ENCODE assay signal across 24 cellular contexts in genomic region chr3:77191640-77192039, GRCh38.
A peak's percentile ranks its signal among the peaks of the same experiment; 100 is the strongest.
DNase-seq lines count a peak whose midpoint lies in the region; ATAC-seq and TF ChIP-seq lines count a peak whose summit lies in the region.
"Had no signal": no experiment of that assay in that cellular context is flagged by ENCODE, and none has a peak within 500 bp of the region (broad histone marks: within the 10 kb centered on the region; RNA-seq: fewer than 3 reads in every experiment).

No MANE protein-coding gene starts in this region.

- H4K20me1 ChIP-seq in SK-N-SH (ENCODE audit: insufficient read depth) = no peaks in the 10 kb centered on the region
- H4K20me1 ChIP-seq: BLaER1 had no signal

- peaks cover 16% of the 10 kb centered on the region for H3K4me1 Mint-ChIP-seq in WTC11
- H3K4me1 Mint-ChIP-seq in nephron progenitor cell = peaks cover 35% of the 10 kb centered on the region
- H3K4me1 Mint-ChIP-seq in CD4-positive, alpha-beta memory T cell = no peaks in the 10 kb centered on the region

- WGBS in SK-N-SH (ENCODE audit: low lambda C conversion rate) = 63% methylated on average over 3 of the region's 3 CpGs

- no peak for ATAC-seq in WTC11
- ATAC-seq: CD8-positive, alpha-beta T cell; HepG2; PC-3 had no signal

- no peak overlapping the region for H2AFZ ChIP-seq in SK-N-SH (ENCODE audit: low read depth)

- no peak for TF ChIP-seq RAD21 in SK-N-SH (IDR thresholded peaks at IDR 0.05; ENCODE audit: low read length)

- TF ChIP-seq CTCF in WTC11 (IDR thresholded peaks at IDR 0.05) (no peak), nephron progenitor cell (IDR thresholded peaks at IDR 0.05) (no peak), SK-N-SH (IDR thresholded peaks at IDR 0.05) (no peak)

- H3K27ac Mint-ChIP-seq in WTC11 (0 out of 2 replicates have a peak overlapping the region, but pooled peaks have one; percentile 6), nephron progenitor cell (peak overlapping the region; percentile 17)
- no peak overlapping the region for H3K27ac Mint-ChIP-seq in CD4-positive, alpha-beta memory T cell
- H3K27ac Mint-ChIP-seq: CD8-positive, alpha-beta T cell had no signal

- POLR2A ChIA-PET in WTC11 (lab: Charles Lee) = no interaction called here
- POLR2A ChIA-PET in CD4-positive, alpha-beta memory T cell (lab: Charles Lee; ENCODE audit: partially characterized antibody) = no interaction called here
- POLR2A ChIA-PET in SK-N-SH (lab: Yijun Ruan, JAX) = no interaction called here

- no peaks in the 10 kb centered on the region for H3K4me1 ChIP-seq in CD4-positive, alpha-beta memory T cell (ENCODE audit: insufficient read depth, low read length)
- no peaks in the 10 kb centered on the region; a peak in 1 of 4 replicates for H3K4me1 ChIP-seq in SK-N-SH (ENCODE audit: control insufficient read depth in 1 of 2, insufficient read depth in 2 of 2, low read depth in 1 of 2, low read length in 1 of 2)
- H3K4me1 ChIP-seq: BLaER1 had no signal

- no peak for TF ChIP-seq EP300 in SK-N-SH (IDR thresholded peaks at IDR 0.05; ENCODE audit: borderline replicate concordance in 1 of 2, low read depth in 1 of 2, low read length in 1 of 2)

- H3K27ac ChIP-seq in CD4-positive, alpha-beta memory T cell (ENCODE audit: low read depth, low read length) = no peak overlapping the region
- no peak overlapping the region for H3K27ac ChIP-seq in SK-N-SH (ENCODE audit: low read depth in 2 of 2, low read length in 1 of 2)
- H3K27ac ChIP-seq: 22Rv1, BLaER1, HL-60, SK-N-MC had no signal

- H3K4me3 Mint-ChIP-seq in WTC11 = no peak overlapping the region
- H3K4me3 Mint-ChIP-seq in nephron progenitor cell = no peak overlapping the region
- no peak overlapping the region for H3K4me3 Mint-ChIP-seq in CD4-positive, alpha-beta memory T cell
- H3K4me3 Mint-ChIP-seq: CD8-positive, alpha-beta T cell had no signal

- H3F3A ChIP-seq in SK-N-SH (replicated peaks; ENCODE audit: insufficient read depth) = no peaks in the 10 kb centered on the region

- CTCF ChIA-PET in WTC11 (lab: Charles Lee) = no interaction called here
- CTCF ChIA-PET in CD4-positive, alpha-beta memory T cell (lab: Charles Lee; ENCODE audit: partially characterized antibody) = no interaction called here
- CTCF ChIA-PET in SK-N-SH (lab: Yijun Ruan, JAX) = interaction anchor here (1.0 to 1.2 kb wide), 2 partner anchors 11 to 32 kb away, joined by 3 read pairs; no protein-coding TSS in a partner anchor

- H3K27me3 ChIP-seq in CD4-positive, alpha-beta memory T cell (ENCODE audit: insufficient read depth, low read length) = no peaks in the 10 kb centered on the region
- no peaks in the 10 kb centered on the region for H3K27me3 ChIP-seq in SK-N-SH (ENCODE audit: insufficient read depth)
- H3K27me3 ChIP-seq: BLaER1 had no signal

- no peak overlapping the region for H3K4me3 ChIP-seq in CD4-positive, alpha-beta memory T cell (ENCODE audit: low read length in 2 of 2)
- H3K4me3 ChIP-seq in SK-N-SH (ENCODE audit: low read depth in 2 of 2, low read length in 1 of 2) = no peak overlapping the region
- H3K4me3 ChIP-seq: BLaER1, SK-N-MC had no signal

- DNase-seq in NCI-H1417 (lab: John Stamatoyannopoulos, UW) = peak; percentile 0 to 56 (median 4)
- no peak for DNase-seq in NCI-H1417 treated with DMSO at 0.1 percent for 48 hours (lab: John Stamatoyannopoulos, UW)
- DNase-seq in NCI-H1930 (lab: John Stamatoyannopoulos, UW) = peak; percentile 36 to 75
- no peak for DNase-seq in WTC11 (ENCODE audit: low spot score)
- no peak for DNase-seq in nephron progenitor cell
- DNase-seq in CD4-positive, alpha-beta memory T cell = no peak
- no peak for DNase-seq in retina
- DNase-seq in SK-N-SH = no peak
- DNase-seq: ACHN; CD8-positive, alpha-beta T cell; H7; KBM-7; NCI-H1105; NCI-H1694 treated with DMSO at 0.1 percent for 48 hours; NCI-H226; NCI-H510A treated with DMSO at 0.1 percent for 48 hours; PC-3; RPMI8226; SHP77 had no signal

- no peaks in the 10 kb centered on the region for H3K9me3 ChIP-seq in CD4-positive, alpha-beta memory T cell (ENCODE audit: control insufficient read depth in 1 of 2, low read length in 2 of 2)
- no peaks in the 10 kb centered on the region for H3K9me3 ChIP-seq in SK-N-SH
- H3K9me3 ChIP-seq: BLaER1 had no signal

- H3K79me2 ChIP-seq in SK-N-SH (ENCODE audit: insufficient read depth) = no peaks in the 10 kb centered on the region

- H3K36me3 Mint-ChIP-seq in WTC11 (no peaks in the 10 kb centered on the region), nephron progenitor cell (ENCODE audit: low read depth) (no peaks in the 10 kb centered on the region)
- no peaks in the 10 kb centered on the region for H3K36me3 Mint-ChIP-seq in CD4-positive, alpha-beta memory T cell
- H3K36me3 Mint-ChIP-seq: CD8-positive, alpha-beta T cell had no signal

- no peak overlapping the region for H3K4me2 ChIP-seq in SK-N-SH
- H3K4me2 ChIP-seq: BLaER1 had no signal

- H3K27me3 Mint-ChIP-seq in WTC11 (ENCODE audit: low read depth) (no peaks in the 10 kb centered on the region), nephron progenitor cell (ENCODE audit: low read depth, poor library complexity) (no peaks in the 10 kb centered on the region)
- H3K27me3 Mint-ChIP-seq in CD4-positive, alpha-beta memory T cell = no peaks in the 10 kb centered on the region

- no peaks in the 10 kb centered on the region for H3K36me3 ChIP-seq in CD4-positive, alpha-beta memory T cell (ENCODE audit: insufficient read depth, low read length)
- H3K36me3 ChIP-seq in SK-N-SH (replicated peaks in 1 of 2; ENCODE audit: control insufficient read depth in 1 of 2, insufficient read depth in 2 of 2, low read length in 1 of 2) = no peaks in the 10 kb centered on the region
- H3K36me3 ChIP-seq: BLaER1 had no signal

- no peak overlapping the region for H3K9ac ChIP-seq in SK-N-SH
- H3K9ac ChIP-seq: BLaER1 had no signal

- intact Hi-C loops in CD4-positive, alpha-beta memory T cell (cut with micrococcal nuclease) = no loop called here

- no peaks in the 10 kb centered on the region for H3K9me2 ChIP-seq in SK-N-SH

- H3K9me3 Mint-ChIP-seq in WTC11 = no peaks in the 10 kb centered on the region
- H3K9me3 Mint-ChIP-seq in nephron progenitor cell = no peaks in the 10 kb centered on the region
- H3K9me3 Mint-ChIP-seq in CD4-positive, alpha-beta memory T cell = peaks cover 0 to 10% (median 4%) of the 10 kb centered on the region in 8 donors

TF ChIP-seq in WTC11, 78 proteins besides CTCF, POLR2A, EP300 and RAD21 (continues in another document):
- TF ChIP-seq, protein P1, sequence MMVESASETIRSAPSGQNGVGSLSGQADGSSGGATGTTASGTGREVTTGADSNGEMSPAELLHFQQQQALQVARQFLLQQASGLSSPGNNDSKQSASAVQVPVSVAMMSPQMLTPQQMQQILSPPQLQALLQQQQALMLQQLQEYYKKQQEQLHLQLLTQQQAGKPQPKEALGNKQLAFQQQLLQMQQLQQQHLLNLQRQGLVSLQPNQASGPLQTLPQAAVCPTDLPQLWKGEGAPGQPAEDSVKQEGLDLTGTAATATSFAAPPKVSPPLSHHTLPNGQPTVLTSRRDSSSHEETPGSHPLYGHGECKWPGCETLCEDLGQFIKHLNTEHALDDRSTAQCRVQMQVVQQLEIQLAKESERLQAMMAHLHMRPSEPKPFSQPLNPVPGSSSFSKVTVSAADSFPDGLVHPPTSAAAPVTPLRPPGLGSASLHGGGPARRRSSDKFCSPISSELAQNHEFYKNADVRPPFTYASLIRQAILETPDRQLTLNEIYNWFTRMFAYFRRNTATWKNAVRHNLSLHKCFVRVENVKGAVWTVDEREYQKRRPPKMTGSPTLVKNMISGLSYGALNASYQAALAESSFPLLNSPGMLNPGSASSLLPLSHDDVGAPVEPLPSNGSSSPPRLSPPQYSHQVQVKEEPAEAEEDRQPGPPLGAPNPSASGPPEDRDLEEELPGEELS (CRISPR knock-in tag; IDR thresholded peaks at IDR 0.05) = no peak

TF ChIP-seq in SK-N-SH, 30 proteins besides CTCF, POLR2A, EP300 and RAD21:
- TF ChIP-seq GABPA (IDR thresholded peaks at IDR 0.05; ENCODE audit: low read depth) = no peak
- TF ChIP-seq FOXJ3 (CRISPR knock-in tag; IDR thresholded peaks at IDR 0.05) = no peak
- TF ChIP-seq ZBTB33 (IDR thresholded peaks at IDR 0.05; ENCODE audit: borderline replicate concordance, low read depth) = no peak
- TF ChIP-seq GATA2 (CRISPR knock-in tag; IDR thresholded peaks at IDR 0.05) = no peak
- TF ChIP-seq MXI1 (IDR thresholded peaks at IDR 0.05; ENCODE audit: low read depth, low read length) = no peak
- TF ChIP-seq RFX5 (IDR thresholded peaks at IDR 0.05; ENCODE audit: low read length) = no peak
- TF ChIP-seq USF2 (IDR thresholded peaks at IDR 0.05; ENCODE audit: borderline replicate concordance, low read depth, low read length) = no peak
- no peak for TF ChIP-seq TAF1 (IDR thresholded peaks at IDR 0.05; ENCODE audit: borderline replicate concordance, low read depth, low read length)
- no peak for TF ChIP-seq NRF1 (IDR thresholded peaks at IDR 0.05; ENCODE audit: low read depth, low read length)
- no peak for TF ChIP-seq YY1 (IDR thresholded peaks at IDR 0.05; ENCODE audit: low read depth)

Comparison
In these comparisons a context has a peak if more than half of its experiments do, and no peak if none do; other contexts are left out.
1. DNase-seq: peak in NCI-H1417 (3 of 3) and NCI-H1930 (2 of 2); none in NCI-H1417 treated with DMSO at 0.1 percent for 48 hours (single experiment), WTC11 (single experiment), nephron progenitor cell (single experiment), CD4-positive, alpha-beta memory T cell (0 of 5), retina (single experiment) and SK-N-SH (single experiment).
2. H3K27ac Mint-ChIP-seq: peak in WTC11 (single experiment) and nephron progenitor cell (single experiment); none in CD4-positive, alpha-beta memory T cell (0 of 7).